Comparison of ENCODE assay signal across 29 cellular contexts in the genomic region with DNA sequence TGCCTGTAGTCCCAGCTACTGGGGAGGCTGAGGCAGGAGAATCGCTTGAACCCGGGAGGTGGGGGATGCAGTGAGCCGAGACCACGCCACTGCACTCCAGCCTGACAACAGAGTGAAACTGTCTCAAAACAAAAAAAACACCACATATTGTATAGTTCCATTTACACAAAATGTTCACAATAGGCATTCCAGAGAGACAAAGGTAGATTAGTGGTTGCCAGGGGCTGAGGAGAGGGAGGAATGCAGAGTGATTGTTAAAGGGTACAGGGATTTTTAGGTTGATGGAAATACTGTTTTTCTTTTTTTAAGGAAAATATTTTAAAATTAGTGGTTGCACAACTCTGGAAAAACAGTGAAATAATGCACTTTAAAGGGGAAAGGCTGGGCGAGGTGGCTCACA. TPM values are rescaled to one million over a fixed set of nuclear protein-coding genes. Genes with fewer than 3 reads are reported as not detected.
DNase-seq lines count a peak whose midpoint lies in the region; ATAC-seq and TF ChIP-seq lines count a peak whose summit lies in the region.
"Had no signal": no experiment of that assay in that cellular context is flagged by ENCODE, and none has a peak within 500 bp of the region (broad histone marks: within the 10 kb centered on the region; RNA-seq: fewer than 3 reads in every experiment).

No MANE protein-coding gene starts in this region.

- H3K4ac ChIP-seq in IMR-90 (ENCODE audit: low read depth, low read length) (no peak overlapping the region), neuronal stem cell (ENCODE audit: low read length) (no peak overlapping the region)

- no peaks in the 10 kb centered on the region for H3K27me3 Mint-ChIP-seq in activated T-cell treated with anti-CD3 and anti-CD28 coated beads, Interleukin-2, amount 50 U/mL, for 72 hours (ENCODE audit: low read depth)
- H3K27me3 Mint-ChIP-seq in brain: no peaks in the 10 kb centered on the region
- H3K27me3 Mint-ChIP-seq: CD4-positive, CD25-positive, alpha-beta regulatory T cell; effector memory CD8-positive, alpha-beta T cell; memory B cell had no signal

- H3K18ac ChIP-seq in IMR-90 (ENCODE audit: low read depth, low read length): no peak overlapping the region
- H3K18ac ChIP-seq in neuronal stem cell (ENCODE audit: low read length): no peak overlapping the region

- H4K20me1 ChIP-seq in IMR-90 (ENCODE audit: insufficient read depth, low read length): peaks cover 63% of the 10 kb centered on the region

- no peak overlapping the region for H3K23ac ChIP-seq in IMR-90 (ENCODE audit: low read depth, low read length)
- no peak overlapping the region for H3K23ac ChIP-seq in neuronal stem cell (ENCODE audit: low read depth, low read length, poor library complexity)

- H2AK9ac ChIP-seq in IMR-90 (replicated peaks; ENCODE audit: low read depth, low read length, poor library complexity): no peak overlapping the region

- H3K79me1 ChIP-seq in IMR-90 (ENCODE audit: low read depth in 1 of 2, low read length in 2 of 2): peaks cover 13 to 61% of the 10 kb centered on the region in 2 experiments
- peaks cover 2% of the 10 kb centered on the region for H3K79me1 ChIP-seq in neuronal stem cell (ENCODE audit: low read depth, low read length)

- CTCF ChIA-PET in IMR-90 (lab: Yijun Ruan, JAX): no interaction called here

- H2BK120ac ChIP-seq in IMR-90 (ENCODE audit: low read depth, low read length): no peak overlapping the region
- no peak overlapping the region for H2BK120ac ChIP-seq in neuronal stem cell (ENCODE audit: low read depth, low read length)

- peaks cover 33% of the 10 kb centered on the region for H3K4me1 Mint-ChIP-seq in activated T-cell treated with anti-CD3 and anti-CD28 coated beads, Interleukin-2, amount 50 U/mL, for 72 hours (ENCODE audit: low read depth)
- H3K4me1 Mint-ChIP-seq in brain: peaks cover 25% of the 10 kb centered on the region

- no peak overlapping the region for H2BK12ac ChIP-seq in neuronal stem cell (ENCODE audit: low read length)

- H4K8ac ChIP-seq in IMR-90 (ENCODE audit: low read depth in 2 of 2, low read length in 2 of 2) (no peak overlapping the region), neuronal stem cell (ENCODE audit: low read depth, low read length) (no peak overlapping the region)

- H3K9me3 Mint-ChIP-seq in activated T-cell treated with anti-CD3 and anti-CD28 coated beads, Interleukin-2, amount 50 U/mL, for 72 hours: no peaks in the 10 kb centered on the region
- H3K9me3 Mint-ChIP-seq in brain: peaks cover 0 to 3% (median 0%) of the 10 kb centered on the region in 5 experiments
- H3K9me3 Mint-ChIP-seq: CD4-positive, CD25-positive, alpha-beta regulatory T cell; effector memory CD8-positive, alpha-beta T cell; memory B cell had no signal

- TF ChIP-seq RAD21 in IMR-90 (IDR thresholded peaks at IDR 0.05; ENCODE audit: low read length): no peak

- in situ Hi-C loops in IMR-90 (cut with MboI; ENCODE audit: low sequenced_read_pairs): no loop called here

- no peak overlapping the region for H2BK20ac ChIP-seq in IMR-90 (ENCODE audit: low read depth, low read length)

- BruUV-seq in IMR-90 (replicated peaks; lab: Mats Ljungman, UMichigan): no TSS peak

- no peak overlapping the region for H2BK5ac ChIP-seq in IMR-90 (ENCODE audit: low read depth, low read length, poor library complexity, severe bottlenecking)
- H2BK5ac ChIP-seq in neuronal stem cell (ENCODE audit: low read length): no peak overlapping the region

- H3K9ac ChIP-seq in IMR-90 (ENCODE audit: low read depth, low read length) (no peak overlapping the region), neuronal stem cell (ENCODE audit: low read depth, low read length, poor library complexity) (no peak overlapping the region)
- H3K9ac ChIP-seq: SK-N-SH had no signal

- H3K27ac ChIP-seq in IMR-90 (ENCODE audit: insufficient read depth, low read length) (no peak overlapping the region), neuronal stem cell (replicated peaks; ENCODE audit: low read length) (peak overlapping the region; percentile 86)
- H3K27ac ChIP-seq: cardiac muscle cell, coronary artery, right atrium auricular region had no signal

- no peak overlapping the region for H3K4me2 ChIP-seq in IMR-90 (ENCODE audit: low read depth, low read length)
- H3K4me2 ChIP-seq in neuronal stem cell (ENCODE audit: insufficient read depth, low read length, poor library complexity, severe bottlenecking): no peak overlapping the region
- H3K4me2 ChIP-seq: SK-N-SH had no signal

- intact Hi-C loops in IMR-90 (cut with micrococcal nuclease): no loop called here

- no peaks in the 10 kb centered on the region for H3K9me3 ChIP-seq in IMR-90 (ENCODE audit: control insufficient read depth, insufficient read depth, low read length)
- H3K9me3 ChIP-seq in neuronal stem cell (replicated peaks in 1 of 2; ENCODE audit: control insufficient read depth in 2 of 2, insufficient read depth in 1 of 2, low read depth in 1 of 2, low read length in 2 of 2): peaks cover 0 to 15% of the 10 kb centered on the region in 2 donors
- H3K9me3 ChIP-seq: MG63, right atrium auricular region, SK-N-SH had no signal

- DNase-seq in activated T-cell treated with anti-CD3 and anti-CD28 coated beads, Interleukin-2, amount 50 U/mL, for 72 hours: no peak
- DNase-seq in activated T-cell treated with anti-CD3 and anti-CD28 coated beads, Interleukin-2, amount 50 U/mL, for 1 hour: no peak
- no peak for DNase-seq in IMR-90
- peak; percentile 47 for DNase-seq in neuronal stem cell (ENCODE audit: low spot score)
- no peak for DNase-seq in effector CD8-positive, alpha-beta T cell (lab: John Stamatoyannopoulos, UW)
- DNase-seq: activated CD4-positive, CD25-positive, alpha-beta regulatory T cell treated with anti-CD3 and anti-CD28 coated beads, Interleukin-2, amount 50 U/mL, for 72 hours; activated CD8-positive, alpha-beta T cell treated with anti-CD3 and anti-CD28 coated beads, Interleukin-2, amount 10 ng/mL, durations not matched to agents 7 days and 5 days; activated gamma-delta T cell treated with Interleukin-2 at 50 U/mL for 16 hours; CD4-positive, CD25-positive, alpha-beta regulatory T cell; DMS79 treated with DMSO at 0.1 percent for 48 hours; effector memory CD8-positive, alpha-beta T cell; GDM1; KBM-7; MG63; NCI-H1105; NCI-H1930; NCI-H524 treated with DMSO at 0.1 percent for 48 hours; OCI-M1; SK-N-SH; small intestine; stimulated activated naive CD8-positive, alpha-beta T cell treated with anti-CD3 and anti-CD28 coated beads, Interleukin-15, Interleukin-2, amounts not matched to agents 100 U/mL and 50 U/mL, for 24 hours had no signal

- H3K4me3 ChIP-seq in IMR-90 (ENCODE audit: insufficient read depth, low read depth, low read length) (no peak overlapping the region), neuronal stem cell (ENCODE audit: low read length in 2 of 2) (no peak overlapping the region)
- H3K4me3 ChIP-seq: cardiac muscle cell, coronary artery, MG63, right atrium auricular region had no signal

- H4K5ac ChIP-seq in IMR-90 (ENCODE audit: low read depth, low read length): no peak overlapping the region

- TF ChIP-seq POLR2A in IMR-90 (IDR thresholded peaks at IDR 0.05; ENCODE audit: low read depth, low read length): no peak

- H3K36me3 ChIP-seq in IMR-90 (ENCODE audit: control insufficient read depth, insufficient read depth, low read length) (peaks cover 4% of the 10 kb centered on the region), neuronal stem cell (replicated peaks in 1 of 2; ENCODE audit: control insufficient read depth in 2 of 2, insufficient read depth in 2 of 2, low read length in 2 of 2) (peaks cover 2 to 63% of the 10 kb centered on the region in 2 donors)
- H3K36me3 ChIP-seq: cardiac muscle cell had no signal

- no peak overlapping the region for H2AFZ ChIP-seq in IMR-90 (replicated peaks; ENCODE audit: low read length, poor library complexity)
- H2AFZ ChIP-seq in neuronal stem cell (ENCODE audit: low read length): no peak overlapping the region

- H3K14ac ChIP-seq in IMR-90 (replicated peaks; ENCODE audit: low read depth, low read length) (no peak overlapping the region), neuronal stem cell (ENCODE audit: low read length) (no peak overlapping the region)

- H4K91ac ChIP-seq in IMR-90 (ENCODE audit: insufficient read depth, low read depth, low read length) (no peak overlapping the region), neuronal stem cell (ENCODE audit: low read depth, low read length, poor library complexity) (no peak overlapping the region)

- H2BK15ac ChIP-seq in IMR-90 (ENCODE audit: low read depth, low read length) (no peak overlapping the region), neuronal stem cell (ENCODE audit: low read length) (no peak overlapping the region)

- no peak overlapping the region for H2AK5ac ChIP-seq in IMR-90 (ENCODE audit: low read depth, low read length)
- H2AK5ac ChIP-seq in neuronal stem cell (ENCODE audit: low read depth, low read length): no peak overlapping the region

- 0 out of 2 replicates have a peak, but pooled peaks cover 4% of the 10 kb centered on the region for H3K9me1 ChIP-seq in IMR-90 (ENCODE audit: insufficient read depth, low read length)

- H3K36me3 Mint-ChIP-seq in activated T-cell treated with anti-CD3 and anti-CD28 coated beads, Interleukin-2, amount 50 U/mL, for 72 hours (ENCODE audit: insufficient read depth in 2 of 2): peaks cover 4 to 14% of the 10 kb centered on the region in 2 donors
- H3K36me3 Mint-ChIP-seq in brain: peaks cover 19% of the 10 kb centered on the region

- H3K56ac ChIP-seq in IMR-90 (ENCODE audit: extremely low read depth, insufficient read depth, low read length): no peak overlapping the region

- TF ChIP-seq CTCF in IMR-90 (conservative IDR thresholded peaks at IDR 0.05; ENCODE audit: low read depth, low read length) (no peak), brain (conservative IDR thresholded peaks at IDR 0.05) (no peak)

- POLR2A ChIA-PET in IMR-90 (lab: Charles Lee; ENCODE audit: unreplicated experiment): no interaction called here

- 100% methylated on average over 1 of the region's 5 CpGs; no CpG with 5 or more reads in 1 of the 2 experiments for WGBS in IMR-90 (ENCODE audit: extremely low coverage in 2 of 2, insufficient read length in 1 of 2), 2 experiments
- no CpG with 5 or more reads among the region's 5 CpGs for WGBS in neuronal stem cell (ENCODE audit: extremely low coverage in 2 of 2, insufficient read length in 2 of 2, insufficient replicate concordance in 1 of 2), 2 donors

- H3K4me3 Mint-ChIP-seq in activated T-cell treated with anti-CD3 and anti-CD28 coated beads, Interleukin-2, amount 50 U/mL, for 72 hours: no peak overlapping the region
- peak overlapping the region in 1 of 5 experiments; percentile 45 for H3K4me3 Mint-ChIP-seq in brain
- H3K4me3 Mint-ChIP-seq: activated CD8-positive, alpha-beta T cell treated with anti-CD3 and anti-CD28 coated beads, Interleukin-2, amount 10 ng/mL, durations not matched to agents 7 days and 5 days; effector memory CD8-positive, alpha-beta T cell; memory B cell had no signal

- H3K27me3 ChIP-seq in IMR-90 (ENCODE audit: control insufficient read depth, insufficient read depth, low read length) (no peaks in the 10 kb centered on the region), neuronal stem cell (ENCODE audit: control insufficient read depth in 3 of 3, insufficient read depth in 3 of 3, low read depth in 1 of 3, low read length in 3 of 3) (no peaks in the 10 kb centered on the region)
- H3K27me3 ChIP-seq: cardiac muscle cell, MG63, right atrium auricular region had no signal

- peak overlapping the region; percentile 4 for H3K27ac Mint-ChIP-seq in activated T-cell treated with anti-CD3 and anti-CD28 coated beads, Interleukin-2, amount 50 U/mL, for 72 hours
- peak overlapping the region in 4 of 5 experiments; percentile 32 to 95 (median 58) for H3K27ac Mint-ChIP-seq in brain
- H3K27ac Mint-ChIP-seq: activated CD8-positive, alpha-beta T cell treated with anti-CD3 and anti-CD28 coated beads, Interleukin-2, amount 10 ng/mL, durations not matched to agents 7 days and 5 days; effector memory CD8-positive, alpha-beta T cell; memory B cell had no signal

- dilution Hi-C loops in IMR-90 (cut with HindIII; ENCODE audit: low sequenced_read_pairs, unreplicated experiment): no loop called here

- ATAC-seq in activated T-cell treated with anti-CD3 and anti-CD28 coated beads, Interleukin-2, amount 50 U/mL, for 72 hours (replicated peaks in 1 of 2): no peak
- ATAC-seq in IMR-90 (ENCODE audit: low read depth): no peak
- ATAC-seq in GM19467 (IDR thresholded peaks at IDR 0.05; ENCODE audit: unreplicated experiment): no peak
- no peak for ATAC-seq in GM21367 (IDR thresholded peaks at IDR 0.05; ENCODE audit: unreplicated experiment)
- ATAC-seq: activated CD8-positive, alpha-beta T cell treated with anti-CD3 and anti-CD28 coated beads, Interleukin-2, amount 10 ng/mL, durations not matched to agents 7 days and 5 days; effector memory CD8-positive, alpha-beta T cell; left lobe of liver; stimulated activated naive CD8-positive, alpha-beta T cell treated with anti-CD3 and anti-CD28 coated beads, Interleukin-15, Interleukin-2, amounts not matched to agents 100 U/mL and 50 U/mL, for 24 hours had no signal

- H3K4me1 ChIP-seq in IMR-90 (ENCODE audit: control insufficient read depth, insufficient read depth, low read length): peaks cover 6% of the 10 kb centered on the region
- H3K4me1 ChIP-seq in neuronal stem cell (ENCODE audit: control insufficient read depth in 2 of 2, insufficient read depth in 1 of 2, low read depth in 1 of 2, low read length in 2 of 2): peaks cover 4 to 7% of the 10 kb centered on the region in 2 donors

RNA-seq across cellular contexts. Expression of a gene that starts 19.6 kb away (rescaled TPM):
- total RNA-seq in activated T-cell treated with anti-CD3 and anti-CD28 coated beads, Interleukin-2, amount 50 U/mL, for 72 hours: 100 to 1,000 TPM; 106 to 111 TPM
- 126 and 144 TPM in 2 replicates for total RNA-seq in IMR-90 (2012; rRNA removed)
- 45.4 and 53.2 TPM in 2 replicates for polyA plus RNA-seq in IMR-90 (2012; rRNA removed)
- 12.4 and 13.0 TPM in 2 replicates for polyA plus RNA-seq in IMR-90 (2012; cell fraction: cytosol; rRNA removed)
- 9.0 and 49.9 TPM in 2 replicates for polyA plus RNA-seq in IMR-90 (2012; cell fraction: nucleus; rRNA removed; ENCODE audit: low replicate concordance)
- polyA plus RNA-seq in brain (ENCODE audit: insufficient read depth, low read depth, low replicate concordance): 27.4 TPM
- 63.9 TPM for polyA plus RNA-seq in neuronal stem cell (2013, experiment 1 of 2)
- 63.0 TPM for polyA plus RNA-seq in neuronal stem cell (2013, experiment 2 of 2)

RNA-seq across cellular contexts. Expression of a gene that starts 51.8 kb away (rescaled TPM):
- total RNA-seq in activated T-cell treated with anti-CD3 and anti-CD28 coated beads, Interleukin-2, amount 50 U/mL, for 72 hours: 100 to 1,000 TPM; 448 to 505 TPM
- 456 and 472 TPM in 2 replicates for total RNA-seq in IMR-90 (2012; rRNA removed)
- polyA plus RNA-seq in IMR-90 (2012; rRNA removed) (133 and 157 TPM in 2 replicates), brain (ENCODE audit: insufficient read depth, low read depth, low replicate concordance) (141 TPM)
- 118 and 219 TPM in 2 replicates for polyA plus RNA-seq in IMR-90 (2012; cell fraction: cytosol; rRNA removed)
- polyA plus RNA-seq in IMR-90 (2012; cell fraction: nucleus; rRNA removed; ENCODE audit: low replicate concordance): 169 and 240 TPM in 2 replicates
- polyA plus RNA-seq in neuronal stem cell (2013, experiment 1 of 2): 86.8 TPM
- 85.4 TPM for polyA plus RNA-seq in neuronal stem cell (2013, experiment 2 of 2)

RNA-seq across cellular contexts. Expression of a gene that starts 58.1 kb away (rescaled TPM):
- 100 to 1,000 TPM in 1 of 2 donors, 10 to 100 TPM in 1; 94.3 to 105 TPM for total RNA-seq in activated T-cell treated with anti-CD3 and anti-CD28 coated beads, Interleukin-2, amount 50 U/mL, for 72 hours
- 2.9 and 5.8 TPM in 2 replicates for total RNA-seq in IMR-90 (2012; rRNA removed)
- 104 and 180 TPM in 2 replicates for polyA plus RNA-seq in IMR-90 (2012; rRNA removed)
- polyA plus RNA-seq in IMR-90 (2012; cell fraction: cytosol; rRNA removed): 91.6 and 286 TPM in 2 replicates
- 363 and 477 TPM in 2 replicates for polyA plus RNA-seq in IMR-90 (2012; cell fraction: nucleus; rRNA removed; ENCODE audit: low replicate concordance)
- polyA plus RNA-seq in brain (ENCODE audit: insufficient read depth, low read depth, low replicate concordance): 6.8 TPM
- 131 TPM for polyA plus RNA-seq in neuronal stem cell (2013, experiment 1 of 2)
- polyA plus RNA-seq in neuronal stem cell (2013, experiment 2 of 2): 132 TPM

Comparison
In these comparisons a context has a peak if more than half of its experiments do, and no peak if none do; other contexts are left out.
1. RNA of a gene that starts 58.1 kb away (total RNA-seq): 94.3 to 105 TPM in activated T-cell treated with anti-CD3 and anti-CD28 coated beads, Interleukin-2, amount 50 U/mL, for 72 hours; 2.9 to 5.8 TPM in IMR-90; every median in the first group is over 10 times any median in the second.